ENCODE assay signal across 16 cellular contexts in genomic region chr4:130238121-130238520, GRCh38.
"Had no signal": no experiment of that assay in that cellular context is flagged by ENCODE, and none has a peak within 500 bp of the region (broad histone marks: within the 10 kb centered on the region; RNA-seq: fewer than 3 reads in every experiment).

No MANE protein-coding gene starts in this region.

- H3K4me3 ChIP-seq: lower lobe of right lung had no signal

- H3K9me3 ChIP-seq: lower lobe of right lung had no signal

- H3K27ac ChIP-seq: lower lobe of right lung, WERI-Rb-1 had no signal

- H3K4me1 ChIP-seq: lower lobe of right lung had no signal

- H3K36me3 ChIP-seq: lower lobe of right lung, WERI-Rb-1 had no signal

- DNase-seq: activated CD4-positive, alpha-beta memory T cell treated with anti-CD3 and anti-CD28 coated beads for 36 hours; activated effector memory CD4-positive, alpha-beta T cell treated with Interleukin-2 at 50 U/mL for 16 hours; activated naive CD4-positive, alpha-beta T cell treated with anti-CD3 and anti-CD28 coated beads, Interleukin-2, amount 50 U/mL, for 16 hours; activated T-cell treated with anti-CD3 and anti-CD28 coated beads, Interleukin-2, amount 50 U/mL, for 24 hours; dermis blood vessel endothelial cell; effector memory CD8-positive, alpha-beta T cell; left colon; lower lobe of right lung; nephron progenitor cell; occipital lobe; right cardiac atrium; stimulated activated CD4-positive, alpha-beta T cell treated with anti-CD3 and anti-CD28 coated beads, Interleukin-1b, Interleukin-23, amount 100 ng/mL, for 48 hours; stimulated activated naive CD8-positive, alpha-beta T cell treated with anti-CD3 and anti-CD28 coated beads, Interleukin-15, amount 100 ng/mL, for 72 hours; T-cell; T-helper 9 cell; WERI-Rb-1 had no signal
